In genomic region chr1:154751690-154752089, GRCh38 we compare ENCODE assay signal across 8 cellular contexts.
DNase-seq lines count a peak whose midpoint lies in the region; ATAC-seq and TF ChIP-seq lines count a peak whose summit lies in the region.

No MANE protein-coding gene starts in this region.

- H3K36me3 ChIP-seq in liver (ENCODE audit: control insufficient read depth in 4 of 4, insufficient read depth in 3 of 4, low read depth in 1 of 4, low read length in 3 of 4) = no peaks in the 10 kb centered on the region
- H3K36me3 ChIP-seq in H7 (replicated peaks; ENCODE audit: control insufficient read depth, insufficient read depth, low read length) = no peaks in the 10 kb centered on the region
- H3K36me3 ChIP-seq in tibial artery = no peaks in the 10 kb centered on the region

- TF ChIP-seq RAD21 in liver (IDR thresholded peaks at IDR 0.05) = no peak

- peak overlapping the region; percentile 10 to 71 for H3K4me3 Mint-ChIP-seq in activated T-cell treated with anti-CD3 and anti-CD28 coated beads, Interleukin-2, amount 50 U/mL, for 72 hours

- H3K9me3 Mint-ChIP-seq in activated T-cell treated with anti-CD3 and anti-CD28 coated beads, Interleukin-2, amount 50 U/mL, for 72 hours = peaks cover 0 to 1% of the 10 kb centered on the region in 2 donors

- H3K9me3 ChIP-seq in liver (ENCODE audit: control insufficient read depth in 4 of 4, low read length in 3 of 4) = no peaks in the 10 kb centered on the region
- H3K9me3 ChIP-seq in tibial artery = no peaks in the 10 kb centered on the region

- H3K27me3 Mint-ChIP-seq in activated T-cell treated with anti-CD3 and anti-CD28 coated beads, Interleukin-2, amount 50 U/mL, for 72 hours (ENCODE audit: low read depth) = peaks cover 5% of the 10 kb centered on the region

- DNase-seq in Ammon's horn (ENCODE audit: low spot score) = peak; percentile 70
- DNase-seq in M059J (ENCODE audit: low read depth) = peak; percentile 31
- DNase-seq in activated T-cell treated with anti-CD3 and anti-CD28 coated beads, Interleukin-2, amount 50 U/mL, for 72 hours = no peak
- no peak for DNase-seq in H7
- DNase-seq in NCI-H2081 treated with DMSO at 0.1 percent for 48 hours (lab: John Stamatoyannopoulos, UW) = no peak
- DNase-seq in tibial artery = no peak

- H3K4me3 ChIP-seq in liver (ENCODE audit: low read depth in 1 of 3, low read length in 3 of 3) (no peak overlapping the region), H7 (ENCODE audit: insufficient read depth, low read depth, low read length) (no peak overlapping the region), tibial artery (no peak overlapping the region)

- peak; percentile 6 to 15 for ATAC-seq in activated T-cell treated with anti-CD3 and anti-CD28 coated beads, Interleukin-2, amount 50 U/mL, for 72 hours (replicated peaks in 1 of 2)
- no peak for ATAC-seq in GM21737 (IDR thresholded peaks at IDR 0.05; ENCODE audit: unreplicated experiment)

- peaks cover 84% of the 10 kb centered on the region for H3K4me1 Mint-ChIP-seq in activated T-cell treated with anti-CD3 and anti-CD28 coated beads, Interleukin-2, amount 50 U/mL, for 72 hours (ENCODE audit: low read depth)

- no peak overlapping the region for H3K27ac ChIP-seq in liver (ENCODE audit: low read depth in 1 of 2, low read length in 2 of 2)
- no peak overlapping the region for H3K27ac ChIP-seq in tibial artery

- TF ChIP-seq CTCF in liver (IDR thresholded peaks at IDR 0.05; ENCODE audit: low read depth, low read length, missing input control) = no peak
- TF ChIP-seq CTCF in tibial artery (IDR thresholded peaks at IDR 0.05) = no peak

- intact Hi-C loops in tibial artery (cut with DNase I; ENCODE audit: low total_unique reads) = no loop called here

- peaks cover 0 to 4% (median 0%) of the 10 kb centered on the region in 4 donors for H3K27me3 ChIP-seq in liver (ENCODE audit: control insufficient read depth in 4 of 4, insufficient read depth in 4 of 4, low read length in 3 of 4)
- peaks cover 3% of the 10 kb centered on the region; the same call in 1 of the 2 replicates for H3K27me3 ChIP-seq in H7 (ENCODE audit: control insufficient read depth, insufficient read depth, low read length)
- H3K27me3 ChIP-seq in tibial artery = peaks cover 0 to 61% of the 10 kb centered on the region in 2 donors

- no peak overlapping the region for H3K9ac ChIP-seq in liver (ENCODE audit: low read depth in 1 of 2, low read length in 2 of 2)

- WGBS in liver = 60% methylated on average over 5 of the region's 5 CpGs

- H3K4me1 ChIP-seq in liver (ENCODE audit: control insufficient read depth in 4 of 4, insufficient read depth in 4 of 4, low read length in 3 of 4) (no peaks in the 10 kb centered on the region), tibial artery (no peaks in the 10 kb centered on the region)

- no peaks in the 10 kb centered on the region for H3K36me3 Mint-ChIP-seq in activated T-cell treated with anti-CD3 and anti-CD28 coated beads, Interleukin-2, amount 50 U/mL, for 72 hours (ENCODE audit: insufficient read depth in 2 of 2)

- peak overlapping the region; percentile 2 for H3K27ac Mint-ChIP-seq in activated T-cell treated with anti-CD3 and anti-CD28 coated beads, Interleukin-2, amount 50 U/mL, for 72 hours

TF ChIP-seq in liver, 16 proteins besides CTCF, POLR2A, EP300 and RAD21:
- TF ChIP-seq MAX (IDR thresholded peaks at IDR 0.05) (no peak), GABPA (IDR thresholded peaks at IDR 0.05 in 1 of 2, conservative IDR thresholded peaks at IDR 0.05 in 1 of 2) (no peak), YY1 (IDR thresholded peaks at IDR 0.05) (no peak), FOXA2 (IDR thresholded peaks at IDR 0.05) (no peak), HNF4G (IDR thresholded peaks at IDR 0.05) (no peak), SP1 (IDR thresholded peaks at IDR 0.05) (no peak), HNF4A (conservative IDR thresholded peaks at IDR 0.05) (no peak), RXRA (IDR thresholded peaks at IDR 0.05) (no peak), TAF1 (conservative IDR thresholded peaks at IDR 0.05) (no peak), EGR1 (IDR thresholded peaks at IDR 0.05; ENCODE audit: low read depth in 2 of 2) (no peak), ATF3 (IDR thresholded peaks at IDR 0.05) (peak; percentile 71), REST (IDR thresholded peaks at IDR 0.05) (no peak), JUND (IDR thresholded peaks at IDR 0.05) (peak; percentile 92 to 94)

Comparison
In these comparisons a context has a peak if more than half of its experiments do, and no peak if none do; other contexts are left out.
1. DNase-seq: peak in Ammon's horn (single experiment) and M059J (single experiment); none in activated T-cell treated with anti-CD3 and anti-CD28 coated beads, Interleukin-2, amount 50 U/mL, for 72 hours (0 of 2), H7 (single experiment), NCI-H2081 treated with DMSO at 0.1 percent for 48 hours (single experiment) and tibial artery (0 of 2).